ENCODE assay signal across 8 cellular contexts in the genomic region with DNA sequence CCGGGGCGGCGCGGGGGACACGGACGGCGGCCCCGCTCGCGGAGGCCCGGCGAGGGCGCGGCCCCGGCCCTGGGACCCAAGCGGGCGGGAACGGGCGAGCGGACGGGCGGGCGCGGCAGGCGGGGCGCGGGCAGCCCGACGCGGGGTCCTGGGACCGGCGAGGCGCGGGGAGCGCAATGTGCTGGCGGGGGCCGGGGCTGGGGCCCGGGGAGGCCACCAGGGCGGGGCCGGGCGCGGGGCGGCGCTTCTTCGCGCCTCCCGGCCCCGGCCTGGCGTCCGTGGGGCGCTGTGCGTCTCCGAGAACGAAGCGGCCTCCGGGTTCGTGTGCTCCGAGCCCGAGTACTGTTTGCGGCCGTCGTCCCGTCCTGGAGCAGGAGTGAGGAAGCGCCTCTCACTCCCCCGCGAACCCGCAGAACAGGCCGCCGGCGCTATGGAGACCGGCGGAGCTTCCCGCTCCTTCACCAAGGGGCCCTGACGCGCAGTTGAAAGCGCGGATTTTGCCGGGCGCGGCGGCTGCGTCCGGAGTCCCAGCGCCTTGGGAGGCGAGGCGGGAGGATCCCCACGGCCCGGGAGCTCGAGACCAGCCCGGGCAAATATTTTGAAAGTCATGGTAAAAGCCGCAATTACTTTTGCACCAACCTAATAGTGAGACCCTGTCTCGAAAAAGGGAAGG. TPM values are rescaled to one million over a fixed set of nuclear protein-coding genes. Genes with fewer than 3 reads are reported as not detected.
DNase-seq lines count a peak whose midpoint lies in the region; ATAC-seq, FAIRE-seq and TF ChIP-seq lines count a peak whose summit lies in the region.

No MANE protein-coding gene starts in this region.

- H3K27me3 ChIP-seq in small intestine (ENCODE audit: control insufficient read depth in 2 of 2, insufficient read depth in 2 of 2, low read length in 2 of 2) = no peaks in the 10 kb centered on the region

- H3K4me1 ChIP-seq in small intestine (ENCODE audit: control insufficient read depth in 2 of 2, insufficient read depth in 1 of 2, low read depth in 1 of 2, low read length in 1 of 2) = no peaks in the 10 kb centered on the region

- peak; percentile 51 for TF ChIP-seq CTCF in VCaP (conservative IDR thresholded peaks at IDR 0.05)

- peak; percentile 70 for DNase-seq in NK-92 treated with Interleukin-12 subunit alpha and Interleukin-12 subunit beta, amount 100 ng/mL, for 24 hours (lab: John Stamatoyannopoulos, UW)
- DNase-seq in NK-92 (lab: John Stamatoyannopoulos, UW; ENCODE audit: unreplicated experiment) = no peak
- peak; percentile 52 for DNase-seq in NCI-H2107 treated with DMSO at 0.1 percent for 48 hours (lab: John Stamatoyannopoulos, UW; ENCODE audit: unreplicated experiment)
- peak; percentile 91 to 95 for DNase-seq in T47D (ENCODE audit: low read depth in 1 of 2, low spot score in 1 of 2)
- DNase-seq in iPS-NIHi7 (ENCODE audit: extremely low spot score) = peak; percentile 96
- peak; percentile 87 for DNase-seq in small intestine

- in situ Hi-C loops in T47D (cut with HindIII; ENCODE audit: low pct_unique_long_range_greater_than_20kb, low sequenced_read_pairs) = no loop called here

- peak overlapping the region; percentile 82 to 99 for H3K4me3 ChIP-seq in small intestine (ENCODE audit: low read depth in 1 of 2, low read length in 2 of 2)

- peak; percentile 76 for ATAC-seq in HG02943 (IDR thresholded peaks at IDR 0.05; ENCODE audit: low read depth, unreplicated experiment)

- no peak for FAIRE-seq in small intestine (lab: Jason Lieb, UNC)

- H3K27ac ChIP-seq in VCaP (peak overlapping the region; percentile 97), small intestine (ENCODE audit: low read depth in 1 of 2, low read length in 1 of 2) (peak overlapping the region; percentile 89 to 99)

- WGBS in small intestine, 3 donors = 0 to 1% (median 1%) methylated on average over 54 to 92 of the region's 92 CpGs

- peaks cover 0 to 3% of the 10 kb centered on the region in 2 donors for H3K36me3 ChIP-seq in small intestine (ENCODE audit: control insufficient read depth in 2 of 2, insufficient read depth in 2 of 2, low read length in 2 of 2)

- no peaks in the 10 kb centered on the region for H3K9me3 ChIP-seq in small intestine (ENCODE audit: control insufficient read depth, low read depth)

RNA-seq across cellular contexts. Expression of a gene that starts 0.4 kb away (rescaled TPM):
- 10 to 100 TPM; 22.2 to 47.3 (median 30.6) TPM for polyA plus RNA-seq in small intestine

RNA-seq across cellular contexts. Expression of a gene that starts 51.4 kb away (rescaled TPM):
- polyA plus RNA-seq in small intestine = 10 to 100 TPM in 2 of 3 donors, 1 to 10 TPM in 1; 9.5 to 35.5 (median 10.1) TPM
